ENCODE assay signal across 9 cellular contexts in genomic region chr22:17891427-17892167, GRCh38.
DNase-seq lines count a peak whose midpoint lies in the region; ATAC-seq and TF ChIP-seq lines count a peak whose summit lies in the region.
"Had no signal": no experiment of that assay in that cellular context is flagged by ENCODE, and none has a peak within 500 bp of the region (broad histone marks: within the 10 kb centered on the region; RNA-seq: fewer than 3 reads in every experiment).

No MANE protein-coding gene starts in this region.

- intact Hi-C loops in left colon (cut with DNase I, micrococcal nuclease) = loop anchor here in 1 of 2 donors (10.0 kb wide), 1 partner anchor 57 kb away; no protein-coding TSS in a partner anchor

- no peaks in the 10 kb centered on the region for H3K27me3 ChIP-seq in brain microvascular endothelial cell (replicated peaks)

- H3K9me3 Mint-ChIP-seq in HFFc6 = no peaks in the 10 kb centered on the region

- H3K27ac ChIP-seq in 22Rv1 (no peak overlapping the region), brain microvascular endothelial cell (no peak overlapping the region)

- H3K4me1 Mint-ChIP-seq in HFFc6 (ENCODE audit: low read depth) = peaks cover 18% of the 10 kb centered on the region

- H3K27ac Mint-ChIP-seq in HFFc6 = no peak overlapping the region

- DNase-seq in HFFc6 (no peak), brain microvascular endothelial cell (no peak), left colon (peak; percentile 80 to 87), RKO (ENCODE audit: low spot score) (no peak), NCI-H2107 treated with DMSO at 0.1 percent for 48 hours (lab: John Stamatoyannopoulos, UW; ENCODE audit: unreplicated experiment) (no peak), A172 (ENCODE audit: low spot score) (no peak)
- no peak for DNase-seq in NK-92 treated with Interleukin-12 subunit alpha and Interleukin-12 subunit beta, amount 100 ng/mL, for 24 hours (lab: John Stamatoyannopoulos, UW)
- DNase-seq: activated CD4-positive, alpha-beta T cell treated with anti-CD3 and anti-CD28 coated beads for 1 hour had no signal

- peaks cover 3% of the 10 kb centered on the region for H3K36me3 ChIP-seq in brain microvascular endothelial cell (replicated peaks)

- no peak overlapping the region for H3K4me3 ChIP-seq in brain microvascular endothelial cell (ENCODE audit: low read depth, low read length)

- H3K4me3 Mint-ChIP-seq in HFFc6 = no peak overlapping the region

- in situ Hi-C loops in brain microvascular endothelial cell (cut with HindIII; ENCODE audit: low pct_ligation_motif_present, low sequenced_read_pairs) = no loop called here

- peaks cover 15% of the 10 kb centered on the region for H3K36me3 Mint-ChIP-seq in HFFc6 (ENCODE audit: low read depth)

- peak; percentile 62 for ATAC-seq in left colon

- no peaks in the 10 kb centered on the region for H3K27me3 Mint-ChIP-seq in HFFc6 (ENCODE audit: insufficient read depth)

- TF ChIP-seq CTCF in 22Rv1 (IDR thresholded peaks at IDR 0.05) = peak; percentile 62
- peak; percentile 43; the same call in 1 of the 2 replicates for TF ChIP-seq CTCF in HFFc6 (IDR thresholded peaks at IDR 0.05)
- peak; percentile 62 for TF ChIP-seq CTCF in brain microvascular endothelial cell (IDR thresholded peaks at IDR 0.05; ENCODE audit: low read depth, low read length, missing control alignments)

Comparison
In these comparisons a context has a peak if more than half of its experiments do, and no peak if none do; other contexts are left out.
1. DNase-seq: peak in left colon (2 of 2); none in HFFc6 (single experiment), brain microvascular endothelial cell (single experiment), NK-92 treated with Interleukin-12 subunit alpha and Interleukin-12 subunit beta, amount 100 ng/mL, for 24 hours (single experiment), RKO (single experiment), NCI-H2107 treated with DMSO at 0.1 percent for 48 hours (single experiment) and A172 (single experiment).
2. Peak in every context shown above with its lines, with median percentiles within 50 percentile points of each other: CTCF ChIP-seq.